ENCODE assay signal across 1 cellular context in genomic region chr2:74147729-74148456, GRCh38.
TF ChIP-seq lines count a peak whose summit lies in the region.

Gene BOLA3 (minus strand): TSS chr2:74147912. CDS start chr2:74147874, 38 bp downstream.

TF ChIP-seq in K562, 482 proteins besides CTCF, POLR2A, EP300 and RAD21 (continued from another document and continues in another):
- TF ChIP-seq POLR2AphosphoS5 (IDR thresholded peaks at IDR 0.05; ENCODE audit: control insufficient read depth, insufficient read depth, low read depth, low read length) (peak; percentile 82), TRIM25 (IDR thresholded peaks at IDR 0.05; ENCODE audit: borderline replicate concordance) (no peak), KLF10 (CRISPR knock-in tag; IDR thresholded peaks at IDR 0.05) (no peak), ZNF445 (CRISPR knock-in tag; IDR thresholded peaks at IDR 0.05; ENCODE audit: low read depth) (no peak), SRSF9 (IDR thresholded peaks at IDR 0.05; ENCODE audit: borderline replicate concordance, low read depth, low read length) (no peak), CEBPG (CRISPR knock-in tag; IDR thresholded peaks at IDR 0.05) (no peak), CEBPG (tag; conservative IDR thresholded peaks at IDR 0.05 in 1 of 2, IDR thresholded peaks at IDR 0.05 in 1 of 2) (no peak), THRA (IDR thresholded peaks at IDR 0.05) (no peak), MEIS2 (IDR thresholded peaks at IDR 0.05; ENCODE audit: partially characterized antibody) (no peak), ATF2 (CRISPR knock-in tag; IDR thresholded peaks at IDR 0.05) (no peak), TSHZ1 (CRISPR knock-in tag; IDR thresholded peaks at IDR 0.05) (no peak), NCOA1 (IDR thresholded peaks at IDR 0.05; ENCODE audit: low read depth) (no peak), KAT8 (IDR thresholded peaks at IDR 0.05; ENCODE audit: low read depth) (no peak), PREB (CRISPR knock-in tag; IDR thresholded peaks at IDR 0.05) (0 out of 2 replicates have a peak, but pooled peaks have one; percentile 71), SAFB (IDR thresholded peaks at IDR 0.05; ENCODE audit: borderline replicate concordance, low read depth, low read length) (0 out of 2 replicates have a peak, but pooled peaks have one; percentile 40), HDAC8 (tag; IDR thresholded peaks at IDR 0.05) (no peak), PHTF2 (CRISPR knock-in tag; IDR thresholded peaks at IDR 0.05) (no peak), BRF2 (IDR thresholded peaks at IDR 0.05; ENCODE audit: borderline replicate concordance, insufficient read depth, insufficient read length) (no peak), ZNF133 (CRISPR knock-in tag; IDR thresholded peaks at IDR 0.05) (no peak), AFF4 (CRISPR knock-in tag; IDR thresholded peaks at IDR 0.05) (no peak), EHMT2 (IDR thresholded peaks at IDR 0.05) (no peak), L3MBTL2 (IDR thresholded peaks at IDR 0.05) (peak; percentile 69; the same call in 1 of the 2 replicates), ZNF695 (CRISPR knock-in tag; IDR thresholded peaks at IDR 0.05) (no peak), CSDE1 (IDR thresholded peaks at IDR 0.05) (no peak; a peak in 1 of 4 replicates), GTF2B (IDR thresholded peaks at IDR 0.05; ENCODE audit: extremely low read depth, insufficient read length) (no peak), MED1 (CRISPR knock-in tag; IDR thresholded peaks at IDR 0.05; ENCODE audit: borderline replicate concordance) (no peak), PCBP2 (IDR thresholded peaks at IDR 0.05; ENCODE audit: low read depth, low read length, poor library complexity, severe bottlenecking) (no peak), TCF15 (CRISPR knock-in tag; IDR thresholded peaks at IDR 0.05) (no peak), ZBTB1 (CRISPR knock-in tag; IDR thresholded peaks at IDR 0.05; ENCODE audit: borderline replicate concordance, low read depth) (no peak; the same call in 1 of the 2 replicates), GTF2E2 (tag; IDR thresholded peaks at IDR 0.05) (no peak), HDAC2 (IDR thresholded peaks at IDR 0.05) (peak; percentile 33; the same call in 1 of the 2 replicates), ZNF586 (CRISPR knock-in tag; conservative IDR thresholded peaks at IDR 0.05) (no peak), NFYB (IDR thresholded peaks at IDR 0.05; ENCODE audit: extremely low read depth, insufficient read length) (no peak), HDGF (IDR thresholded peaks at IDR 0.05) (no peak), RNF2 (IDR thresholded peaks at IDR 0.05) (no peak), ZNF551 (CRISPR knock-in tag; IDR thresholded peaks at IDR 0.05) (no peak), PBX2 (CRISPR knock-in tag; IDR thresholded peaks at IDR 0.05; ENCODE audit: low read depth) (no peak), PBX2 (tag; conservative IDR thresholded peaks at IDR 0.05; ENCODE audit: low read depth) (no peak), SOX6 (IDR thresholded peaks at IDR 0.05) (peak; percentile 32; the same call in 1 of the 2 replicates), KLF1 (tag; IDR thresholded peaks at IDR 0.05) (peak; percentile 67), ZBED1 (IDR thresholded peaks at IDR 0.05) (no peak), MITF (IDR thresholded peaks at IDR 0.05) (no peak), GABPB1 (CRISPR knock-in tag; IDR thresholded peaks at IDR 0.05) (no peak; the same call in 1 of the 2 replicates), ESRRB (CRISPR knock-in tag; IDR thresholded peaks at IDR 0.05; ENCODE audit: borderline replicate concordance) (no peak), ZFX (CRISPR knock-in tag; IDR thresholded peaks at IDR 0.05) (peak; percentile 81), ETS2 (tag; IDR thresholded peaks at IDR 0.05; ENCODE audit: borderline replicate concordance, poor library complexity, severe bottlenecking) (no peak)
